ENCODE assay signal across 9 cellular contexts in genomic region chr16:89365044-89365467, GRCh38.
DNase-seq lines count a peak whose midpoint lies in the region; ATAC-seq and TF ChIP-seq lines count a peak whose summit lies in the region.
"Had no signal": no experiment of that assay in that cellular context is flagged by ENCODE, and none has a peak within 500 bp of the region (broad histone marks: within the 10 kb centered on the region; RNA-seq: fewer than 3 reads in every experiment).

No MANE protein-coding gene starts in this region.

- H3K9me3 ChIP-seq in mesodermal cell (ENCODE audit: control insufficient read depth, low read length) = no peaks in the 10 kb centered on the region

- no peak overlapping the region for H3K4me3 Mint-ChIP-seq in activated T-helper 2 cell treated with anti-CD3 and anti-CD28 coated beads, Interferon-gamma antibody, Interleukin-2, Interleukin-4, amounts not matched to agents 10 μg/mL and 5 μg/mL and 100 μg/mL, durations not matched to agents 14 hours and 24 hours and 36 hours (ENCODE audit: low read depth)

- H3K27ac ChIP-seq in C4-2B (peak overlapping the region; percentile 57), mesodermal cell (ENCODE audit: low read depth, low read length, severe bottlenecking) (peak overlapping the region; percentile 71)

- intact Hi-C loops in activated T-helper 2 cell treated with anti-CD3 and anti-CD28 coated beads, Interferon-gamma antibody, Interleukin-2, Interleukin-4, amounts not matched to agents 10 μg/mL and 5 μg/mL and 100 μg/mL, durations not matched to agents 14 hours and 24 hours and 36 hours (cut with micrococcal nuclease) = no loop called here

- DNase-seq in GM20000 (ENCODE audit: low spot score) = peak; percentile 78
- DNase-seq in activated T-helper 2 cell treated with anti-CD3 and anti-CD28 coated beads, Interferon-gamma antibody, Interleukin-2, Interleukin-4, amounts not matched to agents 10 μg/mL and 5 μg/mL and 100 μg/mL, durations not matched to agents 14 hours and 24 hours and 36 hours (ENCODE audit: low spot score) = no peak
- no peak for DNase-seq in NCI-H2029 treated with DMSO at 0.1 percent for 48 hours (lab: John Stamatoyannopoulos, UW)
- DNase-seq: mesendoderm had no signal

- H3K27ac Mint-ChIP-seq in activated T-helper 2 cell treated with anti-CD3 and anti-CD28 coated beads, Interferon-gamma antibody, Interleukin-2, Interleukin-4, amounts not matched to agents 10 μg/mL and 5 μg/mL and 100 μg/mL, durations not matched to agents 14 hours and 24 hours and 36 hours = peak overlapping the region; percentile 75

- peaks cover 29% of the 10 kb centered on the region for H3K36me3 Mint-ChIP-seq in activated T-helper 2 cell treated with anti-CD3 and anti-CD28 coated beads, Interferon-gamma antibody, Interleukin-2, Interleukin-4, amounts not matched to agents 10 μg/mL and 5 μg/mL and 100 μg/mL, durations not matched to agents 14 hours and 24 hours and 36 hours (ENCODE audit: low read depth)

- 67 to 74% methylated on average over 1 to 2 of the region's 2 CpGs for WGBS in mesodermal cell (ENCODE audit: insufficient coverage in 2 of 2), 2 experiments

- no peak overlapping the region for H3K4me3 ChIP-seq in mesodermal cell (ENCODE audit: extremely low read depth, insufficient read depth, low read length, poor library complexity, severe bottlenecking)

- ATAC-seq in HG02623 (IDR thresholded peaks at IDR 0.05; ENCODE audit: unreplicated experiment) (no peak), GM19397 (IDR thresholded peaks at IDR 0.05; ENCODE audit: unreplicated experiment) (no peak), HG03442 (IDR thresholded peaks at IDR 0.05; ENCODE audit: unreplicated experiment) (no peak)

- peaks cover 35% of the 10 kb centered on the region for H3K36me3 ChIP-seq in mesodermal cell (ENCODE audit: control insufficient read depth, insufficient read depth, low read length)

- no peaks in the 10 kb centered on the region for H3K9me3 Mint-ChIP-seq in activated T-helper 2 cell treated with anti-CD3 and anti-CD28 coated beads, Interferon-gamma antibody, Interleukin-2, Interleukin-4, amounts not matched to agents 10 μg/mL and 5 μg/mL and 100 μg/mL, durations not matched to agents 14 hours and 24 hours and 36 hours

- no peaks in the 10 kb centered on the region for H3K27me3 Mint-ChIP-seq in activated T-helper 2 cell treated with anti-CD3 and anti-CD28 coated beads, Interferon-gamma antibody, Interleukin-2, Interleukin-4, amounts not matched to agents 10 μg/mL and 5 μg/mL and 100 μg/mL, durations not matched to agents 14 hours and 24 hours and 36 hours (ENCODE audit: low read depth)

- H3K4me1 ChIP-seq in mesodermal cell (ENCODE audit: control insufficient read depth, insufficient read depth, low read length, poor library complexity, severe bottlenecking) = peaks cover 72% of the 10 kb centered on the region

- peaks cover 80% of the 10 kb centered on the region for H3K4me1 Mint-ChIP-seq in activated T-helper 2 cell treated with anti-CD3 and anti-CD28 coated beads, Interferon-gamma antibody, Interleukin-2, Interleukin-4, amounts not matched to agents 10 μg/mL and 5 μg/mL and 100 μg/mL, durations not matched to agents 14 hours and 24 hours and 36 hours (ENCODE audit: low read depth)

- TF ChIP-seq CTCF in C4-2B (conservative IDR thresholded peaks at IDR 0.05) (no peak), GM20000 (IDR thresholded peaks at IDR 0.05; ENCODE audit: extremely low read depth, missing control alignments) (no peak)
